17 cellular contexts compared by ENCODE assay signal in the genomic region with DNA sequence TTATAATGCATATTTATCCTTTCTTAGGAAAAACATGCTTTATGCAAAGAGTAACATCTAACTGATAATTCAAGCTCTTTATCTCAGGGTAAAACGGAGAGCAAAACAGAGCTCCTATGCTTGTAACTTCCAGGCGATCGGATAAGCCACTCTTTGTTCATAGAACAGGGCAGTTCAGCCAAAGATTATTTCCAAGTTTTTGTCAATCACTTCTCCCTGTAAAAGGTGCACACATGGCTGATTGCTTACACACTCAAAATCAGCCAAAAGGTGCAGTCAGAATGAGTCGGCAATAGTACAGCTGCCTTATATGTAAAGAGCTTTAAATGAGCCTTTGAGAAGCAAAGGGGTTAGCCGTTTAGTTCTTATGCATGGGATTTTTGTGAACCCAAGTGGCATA.
"Had no signal": no experiment of that assay in that cellular context is flagged by ENCODE, and none has a peak within 500 bp of the region (broad histone marks: within the 10 kb centered on the region; RNA-seq: fewer than 3 reads in every experiment).

No MANE protein-coding gene starts in this region.

- H3K9me3 Mint-ChIP-seq: stimulated activated effector memory CD8-positive, alpha-beta T cell treated with anti-CD3 and anti-CD28 coated beads, Interleukin-12 subunit alpha, Interleukin-12 subunit beta, amount 100 ng/mL, for 72 hours; T-helper 2 cell treated with Interferon-gamma antibody and Interleukin-4, amounts not matched to agents 5 μg/mL and 100 μg/mL, for 36 hours had no signal

- H3K36me3 Mint-ChIP-seq: activated naive CD8-positive, alpha-beta T cell; memory B cell; stimulated activated effector memory CD8-positive, alpha-beta T cell treated with anti-CD3 and anti-CD28 coated beads, Interleukin-12 subunit alpha, Interleukin-12 subunit beta, amount 100 ng/mL, for 72 hours; type B pancreatic cell had no signal

- H3K36me3 ChIP-seq: cardiac muscle cell, esophagus squamous epithelium, left lung, right atrium auricular region had no signal

- H3K27ac Mint-ChIP-seq: activated naive CD8-positive, alpha-beta T cell; activated T-cell treated with anti-CD3 and anti-CD28 coated beads, Interleukin-2, amount 50 U/mL, for 24 hours; memory B cell; nephron progenitor cell; stimulated activated effector memory CD8-positive, alpha-beta T cell treated with anti-CD3 and anti-CD28 coated beads, Interleukin-12 subunit alpha, Interleukin-12 subunit beta, amount 100 ng/mL, for 72 hours; T-helper 2 cell treated with Interferon-gamma antibody and Interleukin-4, amounts not matched to agents 5 μg/mL and 100 μg/mL, for 36 hours; type B pancreatic cell had no signal

- H3K9me3 ChIP-seq: esophagus squamous epithelium had no signal

- H3K27me3 ChIP-seq: cardiac muscle cell, esophagus squamous epithelium, left lung, right atrium auricular region had no signal

- H3K4me3 Mint-ChIP-seq: activated naive CD8-positive, alpha-beta T cell; activated T-cell treated with anti-CD3 and anti-CD28 coated beads, Interleukin-2, amount 50 U/mL, for 24 hours; memory B cell; nephron progenitor cell; stimulated activated effector memory CD8-positive, alpha-beta T cell treated with anti-CD3 and anti-CD28 coated beads, Interleukin-12 subunit alpha, Interleukin-12 subunit beta, amount 100 ng/mL, for 72 hours; T-helper 2 cell treated with Interferon-gamma antibody and Interleukin-4, amounts not matched to agents 5 μg/mL and 100 μg/mL, for 36 hours; type B pancreatic cell had no signal

- H3K4me1 Mint-ChIP-seq: memory B cell; stimulated activated effector memory CD8-positive, alpha-beta T cell treated with anti-CD3 and anti-CD28 coated beads, Interleukin-12 subunit alpha, Interleukin-12 subunit beta, amount 100 ng/mL, for 72 hours had no signal

- ATAC-seq: activated CD4-positive, CD25-positive, alpha-beta regulatory T cell treated with anti-CD3 and anti-CD28 coated beads, Interleukin-2, amount 50 U/mL, for 24 hours; left lung; stimulated activated effector memory CD8-positive, alpha-beta T cell treated with anti-CD3 and anti-CD28 coated beads, Interleukin-12 subunit alpha, Interleukin-12 subunit beta, amount 100 ng/mL, for 72 hours had no signal

- H3K4me1 ChIP-seq: esophagus squamous epithelium, left lung, right atrium auricular region had no signal

- H3K4me3 ChIP-seq: cardiac muscle cell, esophagus squamous epithelium, left lung, right atrium auricular region had no signal

- H3K27ac ChIP-seq: cardiac muscle cell, esophagus squamous epithelium, left lung, right atrium auricular region had no signal

- DNase-seq: activated CD4-positive, alpha-beta T cell treated with anti-CD3 and anti-CD28 coated beads, Interleukin-2, amount 50 U/mL, for 4 hours; activated effector memory CD4-positive, alpha-beta T cell treated with anti-CD3 and anti-CD28 coated beads, Interleukin-2, amount 50 U/mL, for 16 hours; activated T-cell treated with anti-CD3 and anti-CD28 coated beads, Interleukin-2, amount 50 U/mL, for 24 hours; esophagus squamous epithelium; foreskin fibroblast; islet precursor cell; left lung; nephron progenitor cell; small intestine had no signal

- H3K27me3 Mint-ChIP-seq: activated naive CD8-positive, alpha-beta T cell; activated T-cell treated with anti-CD3 and anti-CD28 coated beads, Interleukin-2, amount 50 U/mL, for 24 hours; memory B cell; type B pancreatic cell had no signal
